ENCODE assay signal across 14 cellular contexts in genomic region chr17:29147682-29148081, GRCh38. TPM values are rescaled to one million over a fixed set of nuclear protein-coding genes. Genes with fewer than 3 reads are reported as not detected.
A peak's percentile ranks its signal among the peaks of the same experiment; 100 is the strongest.
DNase-seq lines count a peak whose midpoint lies in the region; ATAC-seq and TF ChIP-seq lines count a peak whose summit lies in the region.
"Had no signal": no experiment of that assay in that cellular context is flagged by ENCODE, and none has a peak within 500 bp of the region (broad histone marks: within the 10 kb centered on the region; RNA-seq: fewer than 3 reads in every experiment).

No MANE protein-coding gene starts in this region.

- H3K36me3 Mint-ChIP-seq in Calu3 (ENCODE audit: insufficient read depth, unreplicated experiment), result peaks cover 13% of the 10 kb centered on the region
- no peaks in the 10 kb centered on the region for H3K36me3 Mint-ChIP-seq in activated naive CD8-positive, alpha-beta T cell treated with anti-CD3 and anti-CD28 coated beads, Interleukin-2, amount 50 U/mL, for 24 hours (ENCODE audit: low read depth)
- no peaks in the 10 kb centered on the region for H3K36me3 Mint-ChIP-seq in natural killer cell treated with Interleukin-12 subunit alpha and Interleukin-12 subunit beta and Interleukin-15 and Interleukin-18, amount 100 ng/mL, for 72 hours

- no peak for ATAC-seq in activated naive CD8-positive, alpha-beta T cell treated with anti-CD3 and anti-CD28 coated beads, Interleukin-2, amount 50 U/mL, for 24 hours
- no peak for ATAC-seq in natural killer cell treated with Interleukin-12 subunit alpha and Interleukin-12 subunit beta and Interleukin-15 and Interleukin-18, amount 100 ng/mL, for 72 hours

- H3K4me1 Mint-ChIP-seq in Calu3 (ENCODE audit: low read depth, unreplicated experiment), result peaks cover 81% of the 10 kb centered on the region
- peaks cover 56% of the 10 kb centered on the region for H3K4me1 Mint-ChIP-seq in activated naive CD8-positive, alpha-beta T cell treated with anti-CD3 and anti-CD28 coated beads, Interleukin-2, amount 50 U/mL, for 24 hours
- peaks cover 50 to 57% of the 10 kb centered on the region in 2 donors for H3K4me1 Mint-ChIP-seq in natural killer cell treated with Interleukin-12 subunit alpha and Interleukin-12 subunit beta and Interleukin-15 and Interleukin-18, amount 100 ng/mL, for 72 hours (ENCODE audit: low read depth in 2 of 2)

- H3K4me1 ChIP-seq in BLaER1 (peaks cover 84% of the 10 kb centered on the region), osteoblast (ENCODE audit: insufficient read depth, low read length) (peaks cover 31% of the 10 kb centered on the region)

- H3K9ac ChIP-seq in BLaER1, result 0 out of 2 replicates have a peak overlapping the region, but pooled peaks have one; percentile 72

- H3K27me3 Mint-ChIP-seq in Calu3 (ENCODE audit: unreplicated experiment), result no peaks in the 10 kb centered on the region
- no peaks in the 10 kb centered on the region for H3K27me3 Mint-ChIP-seq in activated naive CD8-positive, alpha-beta T cell treated with anti-CD3 and anti-CD28 coated beads, Interleukin-2, amount 50 U/mL, for 24 hours
- H3K27me3 Mint-ChIP-seq in natural killer cell treated with Interleukin-12 subunit alpha and Interleukin-12 subunit beta and Interleukin-15 and Interleukin-18, amount 100 ng/mL, for 72 hours, result no peaks in the 10 kb centered on the region

- intact Hi-C loops in Calu3 (cut with micrococcal nuclease; ENCODE audit: unreplicated experiment), result loop anchor here (2.0 kb wide), 1 partner anchor 143 kb away; no protein-coding TSS in a partner anchor

- H3K9me3 ChIP-seq in BLaER1, result no peaks in the 10 kb centered on the region
- no peaks in the 10 kb centered on the region for H3K9me3 ChIP-seq in osteoblast (ENCODE audit: low read depth, low read length)

- H3K4me3 ChIP-seq in BLaER1 (no peak overlapping the region), osteoblast (ENCODE audit: insufficient read depth, low read length) (no peak overlapping the region)

- TF ChIP-seq CTCF in Calu3 (IDR thresholded peaks at IDR 0.05; ENCODE audit: unreplicated experiment) (no peak), osteoblast (IDR thresholded peaks at IDR 0.05; ENCODE audit: extremely low read depth, low read depth, low read length) (no peak)

- H3K27me3 ChIP-seq in BLaER1 (no peaks in the 10 kb centered on the region), osteoblast (ENCODE audit: insufficient read depth, low read length) (no peaks in the 10 kb centered on the region)

- H3K4me2 ChIP-seq in BLaER1, result no peak overlapping the region
- no peak overlapping the region for H3K4me2 ChIP-seq in osteoblast (ENCODE audit: insufficient read depth, low read length)

- H4K20me1 ChIP-seq in BLaER1 (0 out of 2 replicates have a peak, but pooled peaks cover 11% of the 10 kb centered on the region), osteoblast (ENCODE audit: insufficient read depth, low read length) (peaks cover 7% of the 10 kb centered on the region)

- CTCF ChIA-PET in Calu3 (lab: Charles Lee), result interaction anchor here (1.1 to 8.5 kb wide), 7 partner anchors 23 to 486 kb away, joined by 3 to 158 read pairs (median 4); partner anchors contain the start of genes MYO18A, SDF2 and SUPT6H

- DNase-seq in Calu3 (no peak), osteoblast (ENCODE audit: insufficient read length, low spot score, missing footprints) (no peak), LoVo (ENCODE audit: low spot score) (no peak), NCI-H1694 treated with DMSO at 0.1 percent for 48 hours (lab: John Stamatoyannopoulos, UW) (no peak), SW480 (ENCODE audit: low spot score) (no peak)
- DNase-seq in activated naive CD8-positive, alpha-beta T cell treated with anti-CD3 and anti-CD28 coated beads, Interleukin-2, amount 50 U/mL, for 24 hours, result no peak
- no peak for DNase-seq in natural killer cell treated with Interleukin-12 subunit alpha and Interleukin-12 subunit beta and Interleukin-15 and Interleukin-18, amount 100 ng/mL, for 72 hours (ENCODE audit: low spot score)
- DNase-seq: activated CD8-positive, alpha-beta memory T cell treated with anti-CD3 and anti-CD28 coated beads, Interleukin-2, amount 50 U/mL, for 48 hours; GDM1; IMR-90; NCI-H1417 treated with DMSO at 0.1 percent for 48 hours; stimulated activated CD4-positive, alpha-beta T cell treated with anti-CD3 and anti-CD28 coated beads, Interleukin-2, amount 100 ng/mL, for 24 hours; T1000 had no signal

- no peaks in the 10 kb centered on the region for H3K9me3 Mint-ChIP-seq in Calu3 (ENCODE audit: low read depth, unreplicated experiment)
- no peaks in the 10 kb centered on the region for H3K9me3 Mint-ChIP-seq in activated naive CD8-positive, alpha-beta T cell treated with anti-CD3 and anti-CD28 coated beads, Interleukin-2, amount 50 U/mL, for 24 hours
- no peaks in the 10 kb centered on the region for H3K9me3 Mint-ChIP-seq in natural killer cell treated with Interleukin-12 subunit alpha and Interleukin-12 subunit beta and Interleukin-15 and Interleukin-18, amount 100 ng/mL, for 72 hours

- H3K79me2 ChIP-seq in osteoblast (ENCODE audit: insufficient read depth, low read length), result no peaks in the 10 kb centered on the region

- peak overlapping the region; percentile 56 for H3K4me3 Mint-ChIP-seq in Calu3 (ENCODE audit: low read depth, unreplicated experiment)
- H3K4me3 Mint-ChIP-seq in activated naive CD8-positive, alpha-beta T cell treated with anti-CD3 and anti-CD28 coated beads, Interleukin-2, amount 50 U/mL, for 24 hours, result no peak overlapping the region
- H3K4me3 Mint-ChIP-seq in natural killer cell treated with Interleukin-12 subunit alpha and Interleukin-12 subunit beta and Interleukin-15 and Interleukin-18, amount 100 ng/mL, for 72 hours, result peak overlapping the region; percentile 59

- peak overlapping the region; percentile 19 for H3K27ac Mint-ChIP-seq in Calu3 (ENCODE audit: unreplicated experiment)
- H3K27ac Mint-ChIP-seq in activated naive CD8-positive, alpha-beta T cell treated with anti-CD3 and anti-CD28 coated beads, Interleukin-2, amount 50 U/mL, for 24 hours, result peak overlapping the region; percentile 84
- H3K27ac Mint-ChIP-seq in natural killer cell treated with Interleukin-12 subunit alpha and Interleukin-12 subunit beta and Interleukin-15 and Interleukin-18, amount 100 ng/mL, for 72 hours, result peak overlapping the region; percentile 79 to 93

- BruUV-seq in Calu3 (replicated peaks; lab: Mats Ljungman, UMichigan), result no TSS peak

- no peak overlapping the region for H3K27ac ChIP-seq in BLaER1
- H3K27ac ChIP-seq in osteoblast (ENCODE audit: low read depth, low read length), result no peak overlapping the region

- H2AFZ ChIP-seq in osteoblast (ENCODE audit: low read length), result no peak overlapping the region

- H3K36me3 ChIP-seq in BLaER1, result no peaks in the 10 kb centered on the region
- H3K36me3 ChIP-seq in osteoblast (ENCODE audit: insufficient read depth, low read length), result no peaks in the 10 kb centered on the region

RNA-seq across cellular contexts. Expression of gene MYO18A, which starts 32.5 kb away (rescaled TPM):
- total RNA-seq in Calu3 (2022) (89.9 and 123 TPM in 2 replicates), osteoblast (28.6 and 39.8 TPM in 2 replicates)
- 10 to 100 TPM; 56.7 to 60.9 TPM for total RNA-seq in natural killer cell treated with Interleukin-12 subunit alpha and Interleukin-12 subunit beta and Interleukin-15 and Interleukin-18, amount 100 ng/mL, for 72 hours

Comparison
In these comparisons a context has a peak if more than half of its experiments do, and no peak if none do; other contexts are left out.
1. H3K27ac Mint-ChIP-seq: peak in every context shown above with its lines; median percentile 86 in natural killer cell treated with Interleukin-12 subunit alpha and Interleukin-12 subunit beta and Interleukin-15 and Interleukin-18, amount 100 ng/mL, for 72 hours; 84 in activated naive CD8-positive, alpha-beta T cell treated with anti-CD3 and anti-CD28 coated beads, Interleukin-2, amount 50 U/mL, for 24 hours; 19 in Calu3.